ENCODE assay signal across 1 cellular context in genomic region chr2:26769501-26769850, GRCh38.
TF ChIP-seq lines count a peak whose summit lies in the region.

No MANE protein-coding gene starts in this region.

TF ChIP-seq in K562, 482 proteins besides CTCF, POLR2A, EP300 and RAD21:
- TF ChIP-seq, protein P1, sequence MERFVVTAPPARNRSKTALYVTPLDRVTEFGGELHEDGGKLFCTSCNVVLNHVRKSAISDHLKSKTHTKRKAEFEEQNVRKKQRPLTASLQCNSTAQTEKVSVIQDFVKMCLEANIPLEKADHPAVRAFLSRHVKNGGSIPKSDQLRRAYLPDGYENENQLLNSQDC (CRISPR knock-in tag; IDR thresholded peaks at IDR 0.05), result no peak
- TF ChIP-seq ASH1L (IDR thresholded peaks at IDR 0.05; ENCODE audit: borderline replicate concordance, low read depth, partially characterized antibody), result no peak
- no peak for TF ChIP-seq ETV5 (CRISPR knock-in tag; IDR thresholded peaks at IDR 0.05; ENCODE audit: low read depth)
- TF ChIP-seq ADNP (tag; IDR thresholded peaks at IDR 0.05), result no peak
- TF ChIP-seq CHD1 (IDR thresholded peaks at IDR 0.05; ENCODE audit: low read length), result no peak
- no peak for TF ChIP-seq ZNF511 (CRISPR knock-in tag; IDR thresholded peaks at IDR 0.05)
- no peak for TF ChIP-seq TRIM24 (IDR thresholded peaks at IDR 0.05)
- TF ChIP-seq ELK3 (CRISPR knock-in tag; IDR thresholded peaks at IDR 0.05), result no peak
- TF ChIP-seq ZNF324 (CRISPR knock-in tag; IDR thresholded peaks at IDR 0.05), result no peak
- TF ChIP-seq, protein P2, sequence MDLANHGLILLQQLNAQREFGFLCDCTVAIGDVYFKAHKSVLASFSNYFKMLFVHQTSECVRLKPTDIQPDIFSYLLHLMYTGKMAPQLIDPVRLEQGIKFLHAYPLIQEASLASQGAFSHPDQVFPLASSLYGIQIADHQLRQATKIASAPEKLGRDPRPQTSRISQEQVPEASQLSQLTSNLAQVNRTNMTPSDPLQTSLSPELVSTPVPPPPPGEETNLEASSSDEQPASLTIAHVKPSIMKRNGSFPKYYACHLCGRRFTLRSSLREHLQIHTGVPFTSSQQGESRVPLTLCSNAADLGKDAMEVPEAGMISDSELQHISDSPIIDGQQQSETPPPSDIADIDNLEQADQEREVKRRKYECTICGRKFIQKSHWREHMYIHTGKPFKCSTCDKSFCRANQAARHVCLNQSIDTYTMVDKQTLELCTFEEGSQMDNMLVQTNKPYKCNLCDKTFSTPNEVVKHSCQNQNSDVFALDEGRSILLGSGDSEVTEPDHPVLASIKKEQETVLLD (IDR thresholded peaks at IDR 0.05), result 0 out of 2 replicates have a peak, but pooled peaks have one; percentile 13
- no peak for TF ChIP-seq GATAD2B (IDR thresholded peaks at IDR 0.05; ENCODE audit: borderline replicate concordance)
- no peak for TF ChIP-seq ZNF197 (CRISPR knock-in tag; IDR thresholded peaks at IDR 0.05; ENCODE audit: low read depth)
- TF ChIP-seq FOXP1 (CRISPR knock-in tag; IDR thresholded peaks at IDR 0.05), result 0 out of 2 replicates have a peak, but pooled peaks have one; percentile 5
- TF ChIP-seq ZHX1 (conservative IDR thresholded peaks at IDR 0.05; ENCODE audit: low read length), result no peak
- TF ChIP-seq, protein P3, sequence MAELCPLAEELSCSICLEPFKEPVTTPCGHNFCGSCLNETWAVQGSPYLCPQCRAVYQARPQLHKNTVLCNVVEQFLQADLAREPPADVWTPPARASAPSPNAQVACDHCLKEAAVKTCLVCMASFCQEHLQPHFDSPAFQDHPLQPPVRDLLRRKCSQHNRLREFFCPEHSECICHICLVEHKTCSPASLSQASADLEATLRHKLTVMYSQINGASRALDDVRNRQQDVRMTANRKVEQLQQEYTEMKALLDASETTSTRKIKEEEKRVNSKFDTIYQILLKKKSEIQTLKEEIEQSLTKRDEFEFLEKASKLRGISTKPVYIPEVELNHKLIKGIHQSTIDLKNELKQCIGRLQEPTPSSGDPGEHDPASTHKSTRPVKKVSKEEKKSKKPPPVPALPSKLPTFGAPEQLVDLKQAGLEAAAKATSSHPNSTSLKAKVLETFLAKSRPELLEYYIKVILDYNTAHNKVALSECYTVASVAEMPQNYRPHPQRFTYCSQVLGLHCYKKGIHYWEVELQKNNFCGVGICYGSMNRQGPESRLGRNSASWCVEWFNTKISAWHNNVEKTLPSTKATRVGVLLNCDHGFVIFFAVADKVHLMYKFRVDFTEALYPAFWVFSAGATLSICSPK (IDR thresholded peaks at IDR 0.05; ENCODE audit: borderline replicate concordance), result no peak
- TF ChIP-seq NFRKB (IDR thresholded peaks at IDR 0.05; ENCODE audit: low read depth), result peak; percentile 52; the same call in 1 of the 2 replicates
- TF ChIP-seq POLR2B (IDR thresholded peaks at IDR 0.05; ENCODE audit: low read depth, partially characterized antibody), result peak; percentile 4
- TF ChIP-seq NRF1 (conservative IDR thresholded peaks at IDR 0.05 in 1 of 2, IDR thresholded peaks at IDR 0.05 in 1 of 2), result 0 out of 4 replicates have a peak, but pooled peaks of 1 of the 2 experiments have one; percentile 11
- no peak for TF ChIP-seq CSDE1 (IDR thresholded peaks at IDR 0.05)
- TF ChIP-seq CEBPG (CRISPR knock-in tag; IDR thresholded peaks at IDR 0.05), result 0 out of 2 replicates have a peak, but pooled peaks have one; percentile 2
- TF ChIP-seq CEBPG (tag; conservative IDR thresholded peaks at IDR 0.05 in 1 of 2, IDR thresholded peaks at IDR 0.05 in 1 of 2), result no peak
- TF ChIP-seq EP400 (IDR thresholded peaks at IDR 0.05), result no peak; the same call in 1 of the 2 replicates
- TF ChIP-seq ATF1 (CRISPR knock-in tag; IDR thresholded peaks at IDR 0.05), result no peak
- TF ChIP-seq ATF1 (tag; IDR thresholded peaks at IDR 0.05), result 0 out of 2 replicates have a peak, but pooled peaks have one; percentile 8
- 0 out of 2 replicates have a peak, but pooled peaks have one; percentile 1 for TF ChIP-seq ZNF589 (CRISPR knock-in tag; IDR thresholded peaks at IDR 0.05; ENCODE audit: low read depth)
- no peak for TF ChIP-seq SP2 (IDR thresholded peaks at IDR 0.05; ENCODE audit: extremely low read depth, low read depth, low read length, poor library complexity, severe bottlenecking)
